ENCODE assay signal across 8 cellular contexts in genomic region chr12:96908170-96908675, GRCh38.
DNase-seq lines count a peak whose midpoint lies in the region; ATAC-seq and TF ChIP-seq lines count a peak whose summit lies in the region.

No MANE protein-coding gene starts in this region.

- peak overlapping the region in 8 of 21 experiments; percentile 82 to 96 (median 91) for H3K27ac ChIP-seq in skin epidermis

- TF ChIP-seq CTCF in GM10266 (IDR thresholded peaks at IDR 0.05; ENCODE audit: control insufficient read depth, insufficient read depth, low read depth, missing control alignments): no peak
- TF ChIP-seq CTCF in foreskin fibroblast (IDR thresholded peaks at IDR 0.05; ENCODE audit: low read depth, low read length): no peak

- ATAC-seq in HG02852 (IDR thresholded peaks at IDR 0.05; ENCODE audit: unreplicated experiment) (peak; percentile 21), HG02588 (IDR thresholded peaks at IDR 0.05; ENCODE audit: unreplicated experiment) (no peak)

- H3K4me3 ChIP-seq in foreskin fibroblast (ENCODE audit: low read depth in 1 of 2, low read length in 2 of 2) (peak overlapping the region; percentile 88 to 89), skin epidermis (peak overlapping the region; percentile 52 to 98 (median 81))

- peak; percentile 66 for DNase-seq in GM10266 (ENCODE audit: extremely low spot score)
- peak; percentile 28 for DNase-seq in activated CD4-positive, alpha-beta T cell treated with anti-CD3 and anti-CD28 coated beads for 48 hours
- DNase-seq in foreskin fibroblast: no peak
- DNase-seq in COLO668 (lab: John Stamatoyannopoulos, UW; ENCODE audit: unreplicated experiment): no peak
- no peak for DNase-seq in COLO829 (ENCODE audit: low spot score)

Comparison
In these comparisons a context has a peak if more than half of its experiments do, and no peak if none do; other contexts are left out.
1. DNase-seq: peak in GM10266 (single experiment) and activated CD4-positive, alpha-beta T cell treated with anti-CD3 and anti-CD28 coated beads for 48 hours (single experiment); none in foreskin fibroblast (0 of 2), COLO668 (single experiment) and COLO829 (single experiment).